In genomic region chr20:34114809-34115208, GRCh38 we compare ENCODE assay signal across 21 cellular contexts.
"Had no signal": no experiment of that assay in that cellular context is flagged by ENCODE, and none has a peak within 500 bp of the region (broad histone marks: within the 10 kb centered on the region; RNA-seq: fewer than 3 reads in every experiment).

No MANE protein-coding gene starts in this region.

- H3K9me3 ChIP-seq: SJSA1 had no signal

- H3K27me3 ChIP-seq: SJSA1 had no signal

- H3K4me3 Mint-ChIP-seq: activated CD8-positive, alpha-beta T cell treated with anti-CD3 and anti-CD28 coated beads for 36 hours; T-cell had no signal

- H3K27me3 Mint-ChIP-seq: activated CD8-positive, alpha-beta T cell treated with anti-CD3 and anti-CD28 coated beads for 36 hours; T-cell had no signal

- ATAC-seq: activated CD4-positive, CD25-positive, alpha-beta regulatory T cell treated with anti-CD3 and anti-CD28 coated beads, Interleukin-2, amount 50 U/mL, for 24 hours; activated CD8-positive, alpha-beta T cell treated with anti-CD3 and anti-CD28 coated beads for 36 hours; activated naive CD4-positive, alpha-beta T cell treated with anti-CD3 and anti-CD28 coated beads, Interleukin-2, amount 50 U/mL, for 72 hours; PC-3; T-cell had no signal

- DNase-seq: activated CD4-positive, alpha-beta T cell treated with anti-CD3 and anti-CD28 coated beads for 4 hours; activated CD8-positive, alpha-beta memory T cell treated with anti-CD3 and anti-CD28 coated beads, Interleukin-2, amount 50 U/mL, for 4 hours; activated CD8-positive, alpha-beta T cell treated with anti-CD3 and anti-CD28 coated beads for 36 hours; activated effector memory CD4-positive, alpha-beta T cell treated with anti-CD3 and anti-CD28 coated beads, Interleukin-2, amount 50 U/mL, for 16 hours; activated naive CD4-positive, alpha-beta T cell treated with Interleukin-2 at 50 U/mL for 16 hours; cerebellar nuclear complex; KG1; NCI-H1092; NCI-H1417 treated with DMSO at 0.1 percent for 48 hours; NCI-H1694 treated with DMSO at 0.1 percent for 48 hours; NCI-H2029 treated with DMSO at 0.1 percent for 48 hours; NCI-H345; NCI-H510A; NCI-H526 treated with DMSO at 0.1 percent for 48 hours; PC-3; SHP77; T-cell had no signal

- H3K27ac ChIP-seq: SJSA1 had no signal

- H3K9me3 Mint-ChIP-seq: activated CD8-positive, alpha-beta T cell treated with anti-CD3 and anti-CD28 coated beads for 36 hours; activated naive CD4-positive, alpha-beta T cell treated with anti-CD3 and anti-CD28 coated beads, Interleukin-2, amount 50 U/mL, for 72 hours; T-cell had no signal

- H3K4me3 ChIP-seq: SJSA1 had no signal

- H3K27ac Mint-ChIP-seq: activated CD8-positive, alpha-beta T cell treated with anti-CD3 and anti-CD28 coated beads for 36 hours; T-cell had no signal

- H3K36me3 Mint-ChIP-seq: IgD-negative memory B cell had no signal
